18 cellular contexts compared by ENCODE assay signal in genomic region chr2:8329660-8330622, GRCh38.
A peak's percentile ranks its signal among the peaks of the same experiment; 100 is the strongest.
DNase-seq lines count a peak whose midpoint lies in the region; ATAC-seq, FAIRE-seq and TF ChIP-seq lines count a peak whose summit lies in the region.
"Had no signal": no experiment of that assay in that cellular context is flagged by ENCODE, and none has a peak within 500 bp of the region (broad histone marks: within the 10 kb centered on the region; RNA-seq: fewer than 3 reads in every experiment).

No MANE protein-coding gene starts in this region.

- H3K27me3 ChIP-seq in liver (ENCODE audit: control insufficient read depth in 4 of 4, insufficient read depth in 4 of 4, low read length in 3 of 4) (no peaks in the 10 kb centered on the region), HepG2 (ENCODE audit: control insufficient read depth in 1 of 2, insufficient read depth in 2 of 2, low read length in 2 of 2) (peaks cover 0 to 9% of the 10 kb centered on the region in 2 experiments; a peak in 2 of 5 replicates), tibial artery (no peaks in the 10 kb centered on the region)
- H3K27me3 ChIP-seq: MG63, tibial nerve had no signal

- no peak overlapping the region for H3K4me2 ChIP-seq in HepG2 (ENCODE audit: low read depth, low read length)

- CTCF ChIA-PET in HepG2 (lab: Yijun Ruan, JAX; ENCODE audit: low intra/inter-chr PET ratio, low total read pairs): no interaction called here

- POLR2A ChIA-PET in HepG2 (lab: Yijun Ruan, JAX): no interaction called here

- H3K27me3 Mint-ChIP-seq in T-helper 17 cell: no peaks in the 10 kb centered on the region

- H3K79me2 ChIP-seq in HepG2 (ENCODE audit: insufficient read depth, low read length): no peaks in the 10 kb centered on the region

- H3K9ac ChIP-seq in liver (ENCODE audit: low read depth in 1 of 2, low read length in 2 of 2) (no peak overlapping the region), HepG2 (ENCODE audit: insufficient read depth, low read depth, low read length) (no peak overlapping the region)

- FAIRE-seq in HepG2 (lab: Jason Lieb, UNC) (no peak), GM19239 (lab: Jason Lieb, UNC) (no peak)

- H3K27ac ChIP-seq in liver (ENCODE audit: low read depth in 1 of 2, low read length in 2 of 2) (peak overlapping the region in 1 of 2 donors; percentile 6), HepG2 (ENCODE audit: extremely low read length, insufficient read depth, low read length) (no peak overlapping the region), tibial artery (peak overlapping the region; percentile 3 to 38)
- H3K27ac ChIP-seq: tibial nerve had no signal

- in situ Hi-C loops in HepG2 (cut with HindIII; ENCODE audit: extremely low pct_ligation_motif_present, low pct_unique_long_range_greater_than_20kb): no loop called here

- H3K4me3 Mint-ChIP-seq in T-helper 17 cell: peak overlapping the region; percentile 1
- H3K4me3 Mint-ChIP-seq: activated naive CD4-positive, alpha-beta T cell treated with anti-CD3 and anti-CD28 coated beads, Interleukin-2, amount 10 ng/mL, durations not matched to agents 7 days and 5 days had no signal

- ATAC-seq in HepG2: no peak
- peak; percentile 61 for ATAC-seq in T-helper 17 cell
- no peak for ATAC-seq in HG03196 (IDR thresholded peaks at IDR 0.05; ENCODE audit: unreplicated experiment)
- no peak for ATAC-seq in GM18520 (IDR thresholded peaks at IDR 0.05; ENCODE audit: unreplicated experiment)

- peak; percentile 6 to 56 for TF ChIP-seq RAD21 in liver (IDR thresholded peaks at IDR 0.05)
- no peak for TF ChIP-seq RAD21 in HepG2 (CRISPR knock-in tag; IDR thresholded peaks at IDR 0.05)

- intact Hi-C loops in HepG2 (cut with micrococcal nuclease; ENCODE audit: unreplicated experiment) (no loop called here), tibial artery (cut with DNase I; ENCODE audit: low total_unique reads) (no loop called here)

- no peak for TF ChIP-seq CTCF in liver (IDR thresholded peaks at IDR 0.05; ENCODE audit: low read depth, low read length, missing input control)
- TF ChIP-seq CTCF in HepG2 (CRISPR knock-in tag; IDR thresholded peaks at IDR 0.05): no peak
- TF ChIP-seq CTCF in tibial artery (IDR thresholded peaks at IDR 0.05): peak; percentile 11 to 12

- peaks cover 2% of the 10 kb centered on the region for H3K36me3 Mint-ChIP-seq in T-helper 17 cell (ENCODE audit: low read depth)
- H3K36me3 Mint-ChIP-seq: activated naive CD4-positive, alpha-beta T cell treated with anti-CD3 and anti-CD28 coated beads, Interleukin-2, amount 10 ng/mL, durations not matched to agents 7 days and 5 days had no signal

- H3K4me1 ChIP-seq in liver (ENCODE audit: control insufficient read depth in 4 of 4, insufficient read depth in 4 of 4, low read length in 3 of 4) (peaks cover 8 to 26% (median 10%) of the 10 kb centered on the region in 4 donors), HepG2 (ENCODE audit: insufficient read depth, low read length) (peaks cover 5% of the 10 kb centered on the region; the same call in 1 of the 2 replicates), tibial artery (peaks cover 0 to 15% (median 11%) of the 10 kb centered on the region in 4 donors)
- H3K4me1 ChIP-seq: HAP-1 had no signal

- H2AFZ ChIP-seq in HepG2 (ENCODE audit: low read length): no peak overlapping the region

- H4K20me1 ChIP-seq in HepG2 (ENCODE audit: insufficient read depth, low read length): no peaks in the 10 kb centered on the region

- BruUV-seq in HepG2 (replicated peaks; lab: Mats Ljungman, UMichigan): no TSS peak

- no peak overlapping the region for H3K4me3 ChIP-seq in liver (ENCODE audit: low read depth in 1 of 3, low read length in 3 of 3)
- no peak overlapping the region for H3K4me3 ChIP-seq in HepG2 (replicated peaks in 1 of 3; ENCODE audit: insufficient read depth in 1 of 3, low read depth in 2 of 3, low read length in 3 of 3)
- H3K4me3 ChIP-seq in tibial artery: no peak overlapping the region
- H3K4me3 ChIP-seq: HAP-1, MG63, tibial nerve had no signal

- no peak for TF ChIP-seq POLR2A in HepG2 (IDR thresholded peaks at IDR 0.05; ENCODE audit: insufficient read depth in 1 of 2, low read depth in 2 of 2, low read length in 2 of 2)

- peak overlapping the region; percentile 93 for H3K27ac Mint-ChIP-seq in T-helper 17 cell
- H3K27ac Mint-ChIP-seq: activated naive CD4-positive, alpha-beta T cell treated with anti-CD3 and anti-CD28 coated beads, Interleukin-2, amount 10 ng/mL, durations not matched to agents 7 days and 5 days had no signal

- 67% methylated on average over 17 of the region's 17 CpGs for WGBS in liver
- 50% methylated on average over 10 of the region's 17 CpGs for WGBS in HepG2 (ENCODE audit: low lambda C conversion rate)

- peaks cover 36% of the 10 kb centered on the region for H3K4me1 Mint-ChIP-seq in T-helper 17 cell

- H3K9me3 ChIP-seq in liver (ENCODE audit: control insufficient read depth in 4 of 4, low read length in 3 of 4) (no peaks in the 10 kb centered on the region), HepG2 (ENCODE audit: low read length) (no peaks in the 10 kb centered on the region), T-helper 17 cell (ENCODE audit: control insufficient read depth, low read length, poor library complexity, severe bottlenecking) (no peaks in the 10 kb centered on the region), tibial artery (no peaks in the 10 kb centered on the region)
- H3K9me3 ChIP-seq: HAP-1, MG63, tibial nerve had no signal

- TF ChIP-seq EP300 in HepG2 (IDR thresholded peaks at IDR 0.05; ENCODE audit: low read depth in 2 of 2, low read length in 2 of 2): no peak
- TF ChIP-seq EP300 in HepG2 (CRISPR knock-in tag; IDR thresholded peaks at IDR 0.05; ENCODE audit: borderline replicate concordance): no peak

- no peaks in the 10 kb centered on the region for H3K36me3 ChIP-seq in liver (ENCODE audit: control insufficient read depth in 4 of 4, insufficient read depth in 3 of 4, low read depth in 1 of 4, low read length in 3 of 4)
- no peaks in the 10 kb centered on the region for H3K36me3 ChIP-seq in HepG2 (replicated peaks in 1 of 2; ENCODE audit: control insufficient read depth in 1 of 2, insufficient read depth in 2 of 2, low read length in 2 of 2)
- H3K36me3 ChIP-seq in tibial artery: no peaks in the 10 kb centered on the region
- H3K36me3 ChIP-seq: HAP-1, MG63, tibial nerve had no signal

- no peak for DNase-seq in HepG2 (ENCODE audit: low spot score)
- no peak for DNase-seq in T-helper 17 cell
- DNase-seq in islet precursor cell: peak; percentile 40
- DNase-seq in tibial artery: no peak
- DNase-seq in GM19239 (ENCODE audit: insufficient read length, low spot score): no peak
- DNase-seq: activated CD4-positive, CD25-positive, alpha-beta regulatory T cell; activated naive CD4-positive, alpha-beta T cell treated with anti-CD3 and anti-CD28 coated beads, Interleukin-2, amount 10 ng/mL, durations not matched to agents 7 days and 5 days; AML-193; DMS 273 treated with DMSO at 0.1 percent for 48 hours; MG63; NCI-H526 treated with DMSO at 0.1 percent for 48 hours; occipital lobe; stimulated activated CD4-positive, alpha-beta T cell treated with anti-CD3 and anti-CD28 coated beads, Interleukin-4, amount 100 ng/mL, for 4 hours had no signal

TF ChIP-seq in liver, 16 proteins besides CTCF, POLR2A, EP300 and RAD21 (continues in another document):
- TF ChIP-seq YY1 (IDR thresholded peaks at IDR 0.05): no peak
- no peak for TF ChIP-seq HNF4A (conservative IDR thresholded peaks at IDR 0.05)

TF ChIP-seq in HepG2, 621 proteins besides CTCF, POLR2A, EP300 and RAD21:
- TF ChIP-seq ZNF577 (CRISPR knock-in tag; IDR thresholded peaks at IDR 0.05; ENCODE audit: borderline replicate concordance, low read depth) (no peak), HNRNPLL (IDR thresholded peaks at IDR 0.05; ENCODE audit: low read depth, low read length, poor library complexity, severe bottlenecking) (no peak)

Comparison
In these comparisons a context has a peak if more than half of its experiments do, and no peak if none do; other contexts are left out.
1. CTCF ChIP-seq: peak in tibial artery (2 of 2); none in liver (single experiment) and HepG2 (single experiment).